In genomic region chr15:52338891-52339290, GRCh38 we compare ENCODE assay signal across 23 cellular contexts. TPM values are rescaled to one million over a fixed set of nuclear protein-coding genes. Genes with fewer than 3 reads are reported as not detected.
DNase-seq lines count a peak whose midpoint lies in the region; ATAC-seq and TF ChIP-seq lines count a peak whose summit lies in the region.
"Had no signal": no experiment of that assay in that cellular context is flagged by ENCODE, and none has a peak within 500 bp of the region (broad histone marks: within the 10 kb centered on the region; RNA-seq: fewer than 3 reads in every experiment).

No MANE protein-coding gene starts in this region.

- H3K36me3 Mint-ChIP-seq in GM23338 (ENCODE audit: low read depth), result peaks cover 5% of the 10 kb centered on the region; the same call in 1 of the 3 replicates

- intact Hi-C loops in dorsolateral prefrontal cortex (cut with DNase I), result loop anchor here in 1 of 2 donors (10.0 kb wide), 1 partner anchor 186 kb away; the partner anchor contains the start of gene MYO5A

- H3F3A ChIP-seq in GM23338 (replicated peaks; ENCODE audit: low read depth) (no peaks in the 10 kb centered on the region), MM.1S (ENCODE audit: insufficient read depth, low read length) (peaks cover 6% of the 10 kb centered on the region; the same call in 1 of the 2 replicates)

- H3K4me2 ChIP-seq in GM23338, result peak overlapping the region; percentile 59
- no peak overlapping the region for H3K4me2 ChIP-seq in MM.1S (ENCODE audit: low read depth, low read length)
- H3K4me2 ChIP-seq: BLaER1 treated with 17β-estradiol and CSF1 and Interleukin-3, amounts not matched to agents 10 nM and 100 nM had no signal

- DNase-seq in GM23338 (ENCODE audit: low spot score) (no peak), RWPE2 (ENCODE audit: low spot score) (no peak), dorsolateral prefrontal cortex (no peak), putamen (ENCODE audit: low spot score) (peak; percentile 67), MM.1S (no peak), cerebellum (ENCODE audit: low spot score) (no peak)
- DNase-seq: 8988T; ACHN; AML-193; BE2C; CD4-positive, alpha-beta T cell; CD8-positive, alpha-beta memory T cell; DMS 273 treated with DMSO at 0.1 percent for 48 hours; DMS53; DMS79 treated with DMSO at 0.1 percent for 48 hours; GF-D8; GM23248; H9 had no signal

- H3K9me3 Mint-ChIP-seq in GM23338, result no peaks in the 10 kb centered on the region
- H3K9me3 Mint-ChIP-seq: CD14-positive monocyte; CD4-positive, alpha-beta T cell; CD8-positive, alpha-beta memory T cell; H9 had no signal

- 0 out of 2 replicates have a peak overlapping the region, but pooled peaks have one; percentile 37 for H3K27ac Mint-ChIP-seq in GM23338
- H3K27ac Mint-ChIP-seq: CD4-positive, alpha-beta T cell had no signal

- H3K79me2 ChIP-seq in GM23338 (replicated peaks; ENCODE audit: insufficient read depth) (no peaks in the 10 kb centered on the region), MM.1S (ENCODE audit: low read length) (peaks cover 8% of the 10 kb centered on the region; the same call in 1 of the 2 replicates)

- H3K9ac ChIP-seq in MM.1S (ENCODE audit: low read length), result no peak overlapping the region
- H3K9ac ChIP-seq: BLaER1 treated with 17β-estradiol and CSF1 and Interleukin-3, amounts not matched to agents 10 nM and 100 nM; GM23248 had no signal

- no peaks in the 10 kb centered on the region for H3K27me3 Mint-ChIP-seq in GM23338 (ENCODE audit: insufficient read depth, low read depth, poor library complexity)
- H3K27me3 Mint-ChIP-seq: CD4-positive, alpha-beta T cell; CD8-positive, alpha-beta memory T cell had no signal

- H3K4me1 Mint-ChIP-seq in GM23338, result peaks cover 49% of the 10 kb centered on the region
- H3K4me1 Mint-ChIP-seq: CD14-positive monocyte; CD8-positive, alpha-beta memory T cell had no signal

- H3K36me3 ChIP-seq in GM23338 (ENCODE audit: insufficient read depth), result no peaks in the 10 kb centered on the region
- peaks cover 7% of the 10 kb centered on the region; the same call in 1 of the 2 replicates for H3K36me3 ChIP-seq in RWPE2 (ENCODE audit: low read depth)
- peaks cover 8% of the 10 kb centered on the region; the same call in 1 of the 2 replicates for H3K36me3 ChIP-seq in MM.1S (replicated peaks; ENCODE audit: insufficient read depth, low read length)
- H3K36me3 ChIP-seq: BE2C had no signal

- H3K9me2 ChIP-seq in GM23338 (ENCODE audit: insufficient read depth), result no peaks in the 10 kb centered on the region
- no peaks in the 10 kb centered on the region for H3K9me2 ChIP-seq in MM.1S (replicated peaks; ENCODE audit: insufficient read depth, low read length)

- H2AFZ ChIP-seq in GM23338 (no peak overlapping the region), MM.1S (ENCODE audit: low read length) (no peak overlapping the region)
- H2AFZ ChIP-seq: GM23248 had no signal

- no peaks in the 10 kb centered on the region for H4K20me1 ChIP-seq in GM23338 (replicated peaks; ENCODE audit: insufficient read depth)
- H4K20me1 ChIP-seq in MM.1S (ENCODE audit: insufficient read depth, low read length), result no peaks in the 10 kb centered on the region; the same call in 1 of the 2 replicates
- H4K20me1 ChIP-seq: BLaER1 treated with 17β-estradiol and CSF1 and Interleukin-3, amounts not matched to agents 10 nM and 100 nM had no signal

- no peak; the same call in 2 of the 3 replicates for ATAC-seq in GM23338
- no peak for ATAC-seq in RWPE2 (ENCODE audit: low read depth)
- no peak for ATAC-seq in GM18868 (IDR thresholded peaks at IDR 0.05; ENCODE audit: unreplicated experiment)
- ATAC-seq: HCT116 had no signal

- TF ChIP-seq CTCF in GM23338 (conservative IDR thresholded peaks at IDR 0.05; ENCODE audit: low read depth in 2 of 2), result no peak
- no peak for TF ChIP-seq CTCF in RWPE2 (IDR thresholded peaks at IDR 0.05; ENCODE audit: poor library complexity, severe bottlenecking)
- TF ChIP-seq CTCF in dorsolateral prefrontal cortex (IDR thresholded peaks at IDR 0.05 in 54 of 56, conservative IDR thresholded peaks at IDR 0.05 in 2 of 56; ENCODE audit: low read depth in 1 of 56, partially characterized antibody in 56 of 56), result no peak
- no peak for TF ChIP-seq CTCF in MM.1S (IDR thresholded peaks at IDR 0.05; ENCODE audit: low read length)

- H3K4me3 ChIP-seq in GM23338 (peak overlapping the region; percentile 14; the same call in 1 of the 2 replicates), RWPE2 (ENCODE audit: severe bottlenecking) (no peak overlapping the region), dorsolateral prefrontal cortex (peak overlapping the region in 1 of 59 donors; percentile 1), MM.1S (ENCODE audit: low read length) (no peak overlapping the region)
- H3K4me3 ChIP-seq: A549; BLaER1 treated with 17β-estradiol and CSF1 and Interleukin-3, amounts not matched to agents 10 nM and 100 nM; GM23248 had no signal

- H3K4me1 ChIP-seq in GM23338 (ENCODE audit: insufficient read depth) (peaks cover 51% of the 10 kb centered on the region), RWPE2 (ENCODE audit: insufficient read depth, poor library complexity, severe bottlenecking) (peaks cover 40% of the 10 kb centered on the region), MM.1S (ENCODE audit: low read length) (peaks cover 6% of the 10 kb centered on the region)
- H3K4me1 ChIP-seq: BE2C had no signal

- H3K4me3 Mint-ChIP-seq in GM23338, result no peak overlapping the region
- H3K4me3 Mint-ChIP-seq: CD14-positive monocyte; CD4-positive, alpha-beta T cell; CD8-positive, alpha-beta memory T cell had no signal

- peak overlapping the region; percentile 71; the same call in 1 of the 2 replicates for H3K27ac ChIP-seq in GM23338 (ENCODE audit: low read depth)
- H3K27ac ChIP-seq in RWPE2 (ENCODE audit: poor library complexity, severe bottlenecking), result peak overlapping the region; percentile 82
- peak overlapping the region in 49 of 59 donors; percentile 2 to 89 (median 72) for H3K27ac ChIP-seq in dorsolateral prefrontal cortex
- H3K27ac ChIP-seq in MM.1S (ENCODE audit: low read length), result no peak overlapping the region
- H3K27ac ChIP-seq: BLaER1 treated with 17β-estradiol and CSF1 and Interleukin-3, amounts not matched to agents 10 nM and 100 nM; GM23248 had no signal

- H3K9me3 ChIP-seq in RWPE2 (ENCODE audit: severe bottlenecking) (no peaks in the 10 kb centered on the region), MM.1S (replicated peaks; ENCODE audit: insufficient read depth, low read length) (no peaks in the 10 kb centered on the region)
- H3K9me3 ChIP-seq: A549; BE2C; BLaER1 treated with 17β-estradiol and CSF1 and Interleukin-3, amounts not matched to agents 10 nM and 100 nM had no signal

- H3K27me3 ChIP-seq in GM23338 (ENCODE audit: insufficient read depth) (no peaks in the 10 kb centered on the region), RWPE2 (ENCODE audit: insufficient read depth, poor library complexity, severe bottlenecking) (no peaks in the 10 kb centered on the region), dorsolateral prefrontal cortex (no peaks in the 10 kb centered on the region), MM.1S (replicated peaks; ENCODE audit: insufficient read depth, low read length) (no peaks in the 10 kb centered on the region)
- H3K27me3 ChIP-seq: BE2C; BLaER1 treated with 17β-estradiol and CSF1 and Interleukin-3, amounts not matched to agents 10 nM and 100 nM had no signal

TF ChIP-seq in GM23338, 12 proteins besides CTCF, POLR2A, EP300 and RAD21 (continues in another document):
- no peak for TF ChIP-seq STAT1 (IDR thresholded peaks at IDR 0.05; ENCODE audit: unreplicated experiment)
- TF ChIP-seq EZH2phosphoT487 (IDR thresholded peaks at IDR 0.05; ENCODE audit: unreplicated experiment), result no peak
- no peak for TF ChIP-seq NANOG (IDR thresholded peaks at IDR 0.05; ENCODE audit: borderline replicate concordance)
- TF ChIP-seq CREB1 (CRISPR knock-in tag; IDR thresholded peaks at IDR 0.05; ENCODE audit: low read depth), result no peak
- no peak for TF ChIP-seq POLR2AphosphoS5 (IDR thresholded peaks at IDR 0.05; ENCODE audit: low read depth)
- TF ChIP-seq ETS1 (IDR thresholded peaks at IDR 0.05), result no peak
- no peak for TF ChIP-seq ZNF331 (CRISPR knock-in tag; IDR thresholded peaks at IDR 0.05; ENCODE audit: low read depth)
- TF ChIP-seq ZNF114 (CRISPR knock-in tag; IDR thresholded peaks at IDR 0.05), result no peak
- no peak for TF ChIP-seq REST (IDR thresholded peaks at IDR 0.05; ENCODE audit: unreplicated experiment)

RNA-seq across cellular contexts. Expression of gene MYO5C, which starts 43.3 kb away (rescaled TPM):
- 20.8 and 28.8 TPM in 2 replicates for total RNA-seq in GM23338 (2014; rRNA removed; shearing (Covaris generic))
- polyA plus RNA-seq in GM23338 (2016; fragmentation: Nextera tagmentation; extraction: Ambion mirVana), result 6.4 and 7.9 TPM in 2 replicates
- 10 to 100 TPM in 100 of 120 experiments, 1 to 10 TPM in 20; 5.9 to 29.2 (median 12.9) TPM for total RNA-seq in dorsolateral prefrontal cortex
- 10.4 TPM for total RNA-seq in cerebellum
- total RNA-seq: GM23248 had no signal
- polyA plus RNA-seq: CD14-positive monocyte, GM23248 had no signal
